ENCODE assay signal across 15 cellular contexts in the genomic region with DNA sequence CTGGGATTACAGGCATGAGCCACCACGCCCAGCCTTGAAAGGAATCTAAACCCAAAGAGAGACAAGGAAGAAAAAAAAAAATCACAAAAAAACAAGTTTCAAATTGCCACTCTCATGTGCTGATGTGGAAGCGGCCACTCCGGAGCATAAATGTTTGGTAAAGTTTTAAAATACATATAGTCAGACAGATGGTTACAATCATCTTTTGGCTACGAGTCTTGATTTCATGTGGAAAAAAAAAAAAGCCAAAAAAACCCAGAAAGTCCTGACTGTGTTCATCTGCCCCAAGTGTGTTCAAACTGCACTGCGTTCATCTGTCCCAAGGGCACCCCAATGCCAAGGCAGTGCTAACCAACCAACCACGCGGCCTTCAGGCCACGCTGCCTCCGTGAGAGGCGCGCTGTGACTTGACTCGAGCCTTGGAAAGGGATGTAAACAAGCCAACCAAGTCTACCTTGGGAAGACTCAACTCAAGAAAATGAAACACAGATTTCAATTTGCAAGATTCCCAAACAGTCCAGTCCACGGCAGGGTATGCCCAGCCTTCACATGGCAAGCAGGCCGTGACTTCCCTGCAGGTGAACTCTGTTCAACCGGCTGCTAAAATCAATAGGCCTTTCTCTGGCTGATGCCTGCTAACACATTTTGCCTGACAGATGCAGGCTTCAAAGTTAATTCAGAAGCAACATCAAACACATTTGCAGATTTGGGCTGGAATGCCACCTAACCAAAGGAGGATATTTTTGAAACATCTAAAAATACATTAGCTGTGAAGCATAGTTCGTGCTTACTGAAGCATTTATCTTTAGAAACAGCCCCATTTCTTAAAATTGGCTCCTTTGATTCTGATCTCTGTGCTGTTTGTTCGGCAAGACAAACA.
A peak's percentile ranks its signal among the peaks of the same experiment; 100 is the strongest.
DNase-seq lines count a peak whose midpoint lies in the region; ATAC-seq and TF ChIP-seq lines count a peak whose summit lies in the region.
"Had no signal": no experiment of that assay in that cellular context is flagged by ENCODE, and none has a peak within 500 bp of the region (broad histone marks: within the 10 kb centered on the region; RNA-seq: fewer than 3 reads in every experiment).

No MANE protein-coding gene starts in this region.

- H3K4me3 Mint-ChIP-seq in HFFc6 = peak overlapping the region; percentile 53
- H3K4me3 Mint-ChIP-seq: activated naive CD4-positive, alpha-beta T cell treated with anti-CD3 and anti-CD28 coated beads, Interleukin-2, amount 10 ng/mL, durations not matched to agents 7 days and 5 days had no signal

- H2AFZ ChIP-seq in smooth muscle cell (ENCODE audit: low read depth) = no peak overlapping the region

- H3K4me1 ChIP-seq in body of pancreas (peaks cover 50% of the 10 kb centered on the region), smooth muscle cell (ENCODE audit: low read depth) (peaks cover 11% of the 10 kb centered on the region)

- H3K27ac Mint-ChIP-seq in HFFc6 = peak overlapping the region; percentile 74
- H3K27ac Mint-ChIP-seq: activated naive CD4-positive, alpha-beta T cell treated with anti-CD3 and anti-CD28 coated beads, Interleukin-2, amount 10 ng/mL, durations not matched to agents 7 days and 5 days had no signal

- no peak overlapping the region for H3K9ac ChIP-seq in smooth muscle cell (ENCODE audit: low read depth)

- H3K4me1 Mint-ChIP-seq in HFFc6 (ENCODE audit: low read depth) = peaks cover 80% of the 10 kb centered on the region
- H3K4me1 Mint-ChIP-seq: activated naive CD4-positive, alpha-beta T cell treated with anti-CD3 and anti-CD28 coated beads, Interleukin-2, amount 10 ng/mL, durations not matched to agents 7 days and 5 days had no signal

- 70 to 73% methylated on average over 17 of the region's 17 CpGs for WGBS in body of pancreas, 2 donors
- 85% methylated on average over 17 of the region's 17 CpGs for WGBS in smooth muscle cell (ENCODE audit: low lambda C conversion rate)

- H3K9me3 Mint-ChIP-seq in HFFc6 = no peaks in the 10 kb centered on the region
- H3K9me3 Mint-ChIP-seq: activated naive CD4-positive, alpha-beta T cell treated with anti-CD3 and anti-CD28 coated beads, Interleukin-2, amount 10 ng/mL, durations not matched to agents 7 days and 5 days had no signal

- no peak for TF ChIP-seq POLR2A in body of pancreas (IDR thresholded peaks at IDR 0.05)

- intact Hi-C loops in body of pancreas (cut with DNase I) = no loop called here

- peaks cover 100% of the 10 kb centered on the region for H4K20me1 ChIP-seq in smooth muscle cell (ENCODE audit: low read depth)

- no peak for DNase-seq in HFFc6
- peak in 2 of 4 donors; percentile 19 to 40 for DNase-seq in body of pancreas
- peak; percentile 2 for DNase-seq in kidney tubule cell (ENCODE audit: low spot score)
- DNase-seq in smooth muscle cell (lab: John Stamatoyannopoulos, UW; ENCODE audit: unreplicated experiment) = no peak
- no peak for DNase-seq in left lobe of liver (ENCODE audit: low spot score)
- no peak for DNase-seq in coronary artery (ENCODE audit: low spot score)
- DNase-seq: activated naive CD4-positive, alpha-beta T cell treated with anti-CD3 and anti-CD28 coated beads, Interleukin-2, amount 10 ng/mL, durations not matched to agents 7 days and 5 days; central memory CD4-positive, alpha-beta T cell; DMS79 treated with DMSO at 0.1 percent for 48 hours; MV-4-11; WERI-Rb-1 had no signal

- H3K36me3 Mint-ChIP-seq in HFFc6 (ENCODE audit: low read depth) = peaks cover 25% of the 10 kb centered on the region
- H3K36me3 Mint-ChIP-seq: activated naive CD4-positive, alpha-beta T cell treated with anti-CD3 and anti-CD28 coated beads, Interleukin-2, amount 10 ng/mL, durations not matched to agents 7 days and 5 days had no signal

- peak overlapping the region; percentile 33 for H3K4me2 ChIP-seq in smooth muscle cell

- ATAC-seq in body of pancreas (no peak), HG03095 (IDR thresholded peaks at IDR 0.05; ENCODE audit: unreplicated experiment) (no peak), GM19467 (IDR thresholded peaks at IDR 0.05; ENCODE audit: unreplicated experiment) (no peak), left lobe of liver (no peak)

- H3K36me3 ChIP-seq in body of pancreas (replicated peaks in 1 of 2; ENCODE audit: insufficient read depth in 1 of 2, low read depth in 2 of 2) (no peaks in the 10 kb centered on the region), smooth muscle cell (ENCODE audit: low read depth) (no peaks in the 10 kb centered on the region)
- H3K36me3 ChIP-seq: transverse colon, WERI-Rb-1 had no signal

- H3K4me3 ChIP-seq in body of pancreas (no peak overlapping the region), smooth muscle cell (no peak overlapping the region), coronary artery (no peak overlapping the region)
- H3K4me3 ChIP-seq: transverse colon had no signal

- H3F3A ChIP-seq in smooth muscle cell (ENCODE audit: low read depth) = peaks cover 5% of the 10 kb centered on the region

- H3K79me2 ChIP-seq in smooth muscle cell (ENCODE audit: low read depth) = peaks cover 85% of the 10 kb centered on the region

- TF ChIP-seq CTCF in HFFc6 (IDR thresholded peaks at IDR 0.05) (no peak), body of pancreas (IDR thresholded peaks at IDR 0.05) (no peak), smooth muscle cell (IDR thresholded peaks at IDR 0.05; ENCODE audit: borderline replicate concordance, insufficient read depth, poor library complexity, severe bottlenecking) (no peak), coronary artery (IDR thresholded peaks at IDR 0.05) (no peak)

- H3K9me3 ChIP-seq in body of pancreas (no peaks in the 10 kb centered on the region), smooth muscle cell (replicated peaks; ENCODE audit: low read depth) (no peaks in the 10 kb centered on the region)
- H3K9me3 ChIP-seq: transverse colon had no signal

- H3K27ac ChIP-seq in body of pancreas (peak overlapping the region; percentile 22 to 59 (median 40)), smooth muscle cell (ENCODE audit: low read depth) (peak overlapping the region; percentile 2), coronary artery (peak overlapping the region in 1 of 2 donors; percentile 52)
- H3K27ac ChIP-seq: C4-2B, transverse colon had no signal

- H3K27me3 ChIP-seq in body of pancreas = no peaks in the 10 kb centered on the region
- H3K27me3 ChIP-seq in smooth muscle cell (ENCODE audit: low read depth) = no peaks in the 10 kb centered on the region
- H3K27me3 ChIP-seq: transverse colon had no signal

- peaks cover 8% of the 10 kb centered on the region for H3K27me3 Mint-ChIP-seq in HFFc6 (ENCODE audit: insufficient read depth)
